ENCODE assay signal across 8 cellular contexts in genomic region chr19:58572026-58572817, GRCh38. TPM values are rescaled to one million over a fixed set of nuclear protein-coding genes. Genes with fewer than 3 reads are reported as not detected.
DNase-seq lines count a peak whose midpoint lies in the region; ATAC-seq and TF ChIP-seq lines count a peak whose summit lies in the region.

No MANE protein-coding gene starts in this region.

- no peaks in the 10 kb centered on the region for H3K9me3 ChIP-seq in NT2/D1 (ENCODE audit: insufficient read depth, low read length)
- H3K9me3 ChIP-seq in endodermal cell (ENCODE audit: control insufficient read depth, low read length): no peaks in the 10 kb centered on the region
- H3K9me3 ChIP-seq in neutrophil: no peaks in the 10 kb centered on the region

- peaks cover 7% of the 10 kb centered on the region for H3K36me3 Mint-ChIP-seq in endodermal cell (ENCODE audit: low read depth)

- 53 to 65% methylated on average over 19 to 24 of the region's 24 CpGs for WGBS in endodermal cell (ENCODE audit: insufficient coverage in 1 of 2, insufficient read length in 1 of 2), 2 experiments

- H3K4me1 ChIP-seq in NT2/D1 (ENCODE audit: insufficient read depth, insufficient read length) (peaks cover 5% of the 10 kb centered on the region), endodermal cell (ENCODE audit: control insufficient read depth, insufficient read depth, low read length) (no peaks in the 10 kb centered on the region), neutrophil (ENCODE audit: control insufficient read depth in 1 of 2, insufficient read depth in 1 of 2, low read depth in 1 of 2, low read length in 1 of 2) (peaks cover 45 to 46% of the 10 kb centered on the region in 2 experiments), foreskin keratinocyte (no peaks in the 10 kb centered on the region)

- H3K4me3 ChIP-seq in NT2/D1 (ENCODE audit: insufficient read length, low read depth): peak overlapping the region; percentile 76
- peak overlapping the region; percentile 90 for H3K4me3 ChIP-seq in endodermal cell (ENCODE audit: low read length)
- peak overlapping the region; percentile 80 to 90 for H3K4me3 ChIP-seq in neutrophil (ENCODE audit: low read depth in 1 of 2, low read length in 1 of 2)

- H3K36me3 ChIP-seq in NT2/D1 (ENCODE audit: insufficient read depth, insufficient read length, low read length): peaks cover 39% of the 10 kb centered on the region
- peaks cover 34% of the 10 kb centered on the region for H3K36me3 ChIP-seq in endodermal cell (ENCODE audit: control insufficient read depth, insufficient read depth, low read length)
- peaks cover 17% of the 10 kb centered on the region for H3K36me3 ChIP-seq in neutrophil

- DNase-seq in CD1c-positive myeloid dendritic cell (ENCODE audit: extremely low spot score): peak; percentile 71
- DNase-seq in NT2/D1 (ENCODE audit: low read depth, low spot score): no peak
- DNase-seq in endodermal cell: no peak
- DNase-seq in SHP77 treated with DMSO at 0.1 percent for 48 hours (lab: John Stamatoyannopoulos, UW): no peak
- no peak for DNase-seq in foreskin keratinocyte
- no peak for DNase-seq in anterior cingulate cortex (lab: John Stamatoyannopoulos, UW)

- no peaks in the 10 kb centered on the region for H3K9me3 Mint-ChIP-seq in endodermal cell

- H3K9ac ChIP-seq in NT2/D1 (ENCODE audit: insufficient read length, low read depth) (peak overlapping the region; percentile 84), endodermal cell (ENCODE audit: extremely low read depth, low read length, poor library complexity, severe bottlenecking) (peak overlapping the region; percentile 81)

- peak overlapping the region; percentile 97 for H3K4me3 Mint-ChIP-seq in endodermal cell

- H3K27ac Mint-ChIP-seq in endodermal cell: peak overlapping the region; percentile 100

- no peak overlapping the region for H3K27ac ChIP-seq in endodermal cell (ENCODE audit: low read depth, low read length)
- peak overlapping the region; percentile 98 for H3K27ac ChIP-seq in neutrophil
- H3K27ac ChIP-seq in foreskin keratinocyte: no peak overlapping the region

- no peaks in the 10 kb centered on the region for H3K27me3 Mint-ChIP-seq in endodermal cell (ENCODE audit: insufficient read depth)

- no peak for TF ChIP-seq CTCF in endodermal cell (conservative IDR thresholded peaks at IDR 0.05)
- TF ChIP-seq CTCF in neutrophil (IDR thresholded peaks at IDR 0.05): no peak
- no peak for TF ChIP-seq CTCF in foreskin keratinocyte (conservative IDR thresholded peaks at IDR 0.05)

- ATAC-seq in HG02885 (IDR thresholded peaks at IDR 0.05; ENCODE audit: poor library complexity, unreplicated experiment) (no peak), foreskin keratinocyte (no peak)

- peaks cover 13% of the 10 kb centered on the region for H3K4me1 Mint-ChIP-seq in endodermal cell

- H3K27me3 ChIP-seq in NT2/D1 (ENCODE audit: insufficient read depth, insufficient read length) (peaks cover 2% of the 10 kb centered on the region), endodermal cell (ENCODE audit: control insufficient read depth, insufficient read depth, low read length, poor library complexity, severe bottlenecking) (no peaks in the 10 kb centered on the region), neutrophil (no peaks in the 10 kb centered on the region), foreskin keratinocyte (no peaks in the 10 kb centered on the region)

RNA-seq across cellular contexts. Expression of gene MZF1, which starts 0.9 kb away (rescaled TPM):
- total RNA-seq in endodermal cell (10 to 100 TPM; 24.3 to 33.1 TPM), foreskin keratinocyte (5.8 and 7.7 TPM in 2 replicates)
- polyA plus RNA-seq in endodermal cell (2013, experiment 1 of 2): 26.1 TPM
- 22.6 TPM for polyA plus RNA-seq in endodermal cell (2013, experiment 2 of 2)
- 4.3 and 5.2 TPM in 2 replicates for polyA plus RNA-seq in foreskin keratinocyte

RNA-seq across cellular contexts. Expression of gene UBE2M, which starts 13.8 kb away (rescaled TPM):
- 100 to 1,000 TPM in 1 of 2 donors, 10 to 100 TPM in 1; 90.8 to 116 TPM for total RNA-seq in endodermal cell
- 92.6 TPM for polyA plus RNA-seq in endodermal cell (2013, experiment 1 of 2)
- 101 TPM for polyA plus RNA-seq in endodermal cell (2013, experiment 2 of 2)
- 70.7 and 79.8 TPM in 2 replicates for total RNA-seq in foreskin keratinocyte
- polyA plus RNA-seq in foreskin keratinocyte: 120 and 134 TPM in 2 replicates

RNA-seq across cellular contexts. Expression of gene CHMP2A, which starts 17.3 kb away (rescaled TPM):
- total RNA-seq in endodermal cell: 100 to 1,000 TPM in 1 of 2 donors, 10 to 100 TPM in 1; 97.7 to 147 TPM
- 99.3 TPM for polyA plus RNA-seq in endodermal cell (2013, experiment 1 of 2)
- 93.6 TPM for polyA plus RNA-seq in endodermal cell (2013, experiment 2 of 2)
- 99.9 and 110 TPM in 2 replicates for total RNA-seq in foreskin keratinocyte
- polyA plus RNA-seq in foreskin keratinocyte: 172 and 179 TPM in 2 replicates

RNA-seq across cellular contexts. Expression of gene TRIM28, which starts 28.4 kb away (rescaled TPM):
- total RNA-seq in endodermal cell (100 to 1,000 TPM; 809 to 859 TPM), foreskin keratinocyte (563 and 590 TPM in 2 replicates)
- polyA plus RNA-seq in endodermal cell (2013, experiment 1 of 2): 758 TPM
- 628 TPM for polyA plus RNA-seq in endodermal cell (2013, experiment 2 of 2)
- 522 and 587 TPM in 2 replicates for polyA plus RNA-seq in foreskin keratinocyte

RNA-seq across cellular contexts. Expression of gene ZBTB45, which starts 52.6 kb away (rescaled TPM):
- total RNA-seq in endodermal cell (10 to 100 TPM; 19.0 to 19.4 TPM), foreskin keratinocyte (10.0 and 11.0 TPM in 2 replicates)
- polyA plus RNA-seq in endodermal cell (2013, experiment 1 of 2): 19.3 TPM
- 18.3 TPM for polyA plus RNA-seq in endodermal cell (2013, experiment 2 of 2)
- 14.7 and 16.5 TPM in 2 replicates for polyA plus RNA-seq in foreskin keratinocyte
